ENCODE assay signal across 1 cellular context in the genomic region with DNA sequence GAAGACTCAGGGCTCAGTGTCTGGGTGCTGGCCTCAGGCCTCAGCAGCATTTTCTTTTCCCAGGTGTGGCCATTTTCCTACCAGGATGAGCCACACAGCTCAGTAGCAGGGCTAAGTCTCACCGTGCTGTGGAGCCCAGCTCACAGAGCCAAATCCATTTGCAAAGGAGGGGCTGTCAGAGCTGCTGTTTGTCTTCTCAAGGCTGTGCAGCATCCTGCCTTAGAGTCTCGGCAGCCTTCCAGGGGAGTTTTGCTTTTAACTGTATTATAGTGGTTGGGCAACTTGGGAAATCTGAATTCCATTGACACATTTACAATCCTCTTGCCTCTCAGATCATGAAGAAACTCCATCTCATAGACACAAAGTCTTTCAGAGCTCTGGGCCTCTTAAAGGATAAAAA.
A peak's percentile ranks its signal among the peaks of the same experiment; 100 is the strongest.
TF ChIP-seq lines count a peak whose summit lies in the region.

No MANE protein-coding gene starts in this region.

TF ChIP-seq in A549, 52 proteins besides CTCF, POLR2A, EP300 and RAD21 (continued from another document):
- TF ChIP-seq, protein P1, sequence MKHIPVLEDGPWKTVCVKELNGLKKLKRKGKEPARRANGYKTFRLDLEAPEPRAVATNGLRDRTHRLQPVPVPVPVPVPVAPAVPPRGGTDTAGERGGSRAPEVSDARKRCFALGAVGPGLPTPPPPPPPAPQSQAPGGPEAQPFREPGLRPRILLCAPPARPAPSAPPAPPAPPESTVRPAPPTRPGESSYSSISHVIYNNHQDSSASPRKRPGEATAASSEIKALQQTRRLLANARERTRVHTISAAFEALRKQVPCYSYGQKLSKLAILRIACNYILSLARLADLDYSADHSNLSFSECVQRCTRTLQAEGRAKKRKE (CRISPR knock-in tag; IDR thresholded peaks at IDR 0.05; ENCODE audit: low read depth), result peak; percentile 45; the same call in 1 of the 2 replicates
- peak in 1 of 2 experiments; percentile 51; a peak in 2 of 4 replicates for TF ChIP-seq CEBPB (IDR thresholded peaks at IDR 0.05)
